In the genomic region with DNA sequence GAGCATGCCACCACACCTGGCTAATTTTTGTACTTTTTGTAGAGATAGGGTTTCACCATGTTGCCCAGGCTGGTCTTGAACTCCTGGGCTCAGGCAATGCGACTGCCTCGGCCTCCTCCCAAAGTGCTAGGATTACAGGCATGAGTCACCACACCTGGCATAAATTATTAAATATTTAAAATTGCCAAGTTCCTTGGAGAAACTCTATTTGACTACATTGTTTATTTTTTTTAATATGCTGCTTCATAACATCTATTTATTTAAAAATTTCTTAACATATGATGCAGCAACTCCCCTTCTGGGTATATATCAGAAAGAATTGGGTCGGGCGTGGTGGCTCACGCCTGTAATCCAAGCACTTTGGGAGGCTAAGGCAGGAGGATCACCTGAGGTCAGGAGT, we compare ENCODE assay signal across 13 cellular contexts. TPM values are rescaled to one million over a fixed set of nuclear protein-coding genes. Genes with fewer than 3 reads are reported as not detected.
"Had no signal": no experiment of that assay in that cellular context is flagged by ENCODE, and none has a peak within 500 bp of the region (broad histone marks: within the 10 kb centered on the region; RNA-seq: fewer than 3 reads in every experiment).

No MANE protein-coding gene starts in this region.

RNA-seq across cellular contexts. Expression of gene BCAM, which starts 24.0 kb away (rescaled TPM):
- total RNA-seq: activated B cell treated with CpG ODN at 0.5 μM for 24 hours; activated CD4-positive, alpha-beta memory T cell treated with anti-CD3 and anti-CD28 coated beads for 36 hours; activated CD4-positive, alpha-beta T cell treated with anti-CD3 and anti-CD28 coated beads, Interleukin-2, amount 10 ng/mL, durations not matched to agents 24 days and 14 days; activated CD8-positive, alpha-beta memory T cell treated with anti-CD3 and anti-CD28 coated beads for 36 hours; activated CD8-positive, alpha-beta T cell treated with anti-CD3 and anti-CD28 coated beads for 36 hours; activated naive CD4-positive, alpha-beta T cell treated with anti-CD3 and anti-CD28 coated beads for 36 hours; activated naive CD8-positive, alpha-beta T cell treated with anti-CD3 and anti-CD28 coated beads for 36 hours; activated T-helper 1 cell treated with anti-CD3 and anti-CD28 coated beads, Interleukin-12 subunit alpha, Interleukin-12 subunit beta, Interleukin-2, Interleukin-4 antibody, amounts not matched to agents 30 ng/mL and 10 ng/mL and 1 ng/mL, durations not matched to agents 14 hours and 24 hours and 36 hours; activated T-helper 17 cell treated with anti-CD3 and anti-CD28 coated beads, Interleukin-2, amount 50 U/mL, for 72 hours had no signal

RNA-seq across cellular contexts. Expression of gene CBLC, which starts 55.2 kb away (rescaled TPM):
- total RNA-seq: activated B cell treated with CpG ODN at 0.5 μM for 24 hours; activated CD4-positive, alpha-beta memory T cell treated with anti-CD3 and anti-CD28 coated beads for 36 hours; activated CD4-positive, alpha-beta T cell treated with anti-CD3 and anti-CD28 coated beads, Interleukin-2, amount 10 ng/mL, durations not matched to agents 24 days and 14 days; activated CD8-positive, alpha-beta memory T cell treated with anti-CD3 and anti-CD28 coated beads for 36 hours; activated CD8-positive, alpha-beta T cell treated with anti-CD3 and anti-CD28 coated beads for 36 hours; activated naive CD4-positive, alpha-beta T cell treated with anti-CD3 and anti-CD28 coated beads for 36 hours; activated naive CD4-positive, alpha-beta T cell treated with anti-CD3 and anti-CD28 coated beads, Interleukin-2, amount 50 U/mL, for 72 hours; activated naive CD8-positive, alpha-beta T cell treated with anti-CD3 and anti-CD28 coated beads for 36 hours; activated T-cell treated with anti-CD3 and anti-CD28 coated beads, Interleukin-2, amount 50 U/mL, for 72 hours; activated T-helper 1 cell treated with anti-CD3 and anti-CD28 coated beads, Interleukin-12 subunit alpha, Interleukin-12 subunit beta, Interleukin-2, Interleukin-4 antibody, amounts not matched to agents 30 ng/mL and 10 ng/mL and 1 ng/mL, durations not matched to agents 14 hours and 24 hours and 36 hours; activated T-helper 17 cell treated with anti-CD3 and anti-CD28 coated beads, Interleukin-2, amount 50 U/mL, for 72 hours; ascending aorta; cardiac muscle cell had no signal
